Comparison of ENCODE assay signal across 21 cellular contexts in the genomic region with DNA sequence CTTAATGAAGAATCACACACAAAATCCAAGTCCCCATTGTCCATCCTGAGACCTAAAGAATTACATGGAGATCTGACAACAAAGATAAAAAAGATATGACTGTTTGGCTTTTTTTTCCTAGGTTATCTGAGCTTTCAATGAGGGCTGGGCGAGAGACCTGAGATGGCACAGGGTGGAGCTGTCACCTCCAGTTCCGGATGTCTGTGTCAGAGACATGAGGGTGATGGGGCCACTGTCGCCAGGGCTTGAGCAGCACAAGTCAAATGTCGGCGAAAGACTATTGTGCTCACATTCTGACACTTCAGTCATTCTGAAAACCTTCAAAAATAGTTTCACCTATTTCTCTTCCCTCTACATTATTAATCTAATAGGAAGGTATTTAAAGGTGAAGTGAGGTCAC.
DNase-seq lines count a peak whose midpoint lies in the region; ATAC-seq, FAIRE-seq and TF ChIP-seq lines count a peak whose summit lies in the region.
"Had no signal": no experiment of that assay in that cellular context is flagged by ENCODE, and none has a peak within 500 bp of the region (broad histone marks: within the 10 kb centered on the region; RNA-seq: fewer than 3 reads in every experiment).

No MANE protein-coding gene starts in this region.

- H3K36me3 Mint-ChIP-seq in activated CD8-positive, alpha-beta memory T cell treated with anti-CD3 and anti-CD28 coated beads, Interleukin-2, amount 10 ng/mL, durations not matched to agents 7 days and 5 days = peaks cover 42% of the 10 kb centered on the region
- H3K36me3 Mint-ChIP-seq in astrocyte (ENCODE audit: low read depth, unreplicated experiment) (peaks cover 46% of the 10 kb centered on the region), memory B cell (peaks cover 40% of the 10 kb centered on the region)
- peaks cover 97% of the 10 kb centered on the region for H3K36me3 Mint-ChIP-seq in stimulated activated effector memory CD8-positive, alpha-beta T cell treated with anti-CD3 and anti-CD28 coated beads, Interleukin-12 subunit alpha, Interleukin-12 subunit beta, amount 100 ng/mL, for 72 hours

- peaks cover 7% of the 10 kb centered on the region for H3K4me1 Mint-ChIP-seq in activated CD8-positive, alpha-beta memory T cell treated with anti-CD3 and anti-CD28 coated beads, Interleukin-2, amount 10 ng/mL, durations not matched to agents 7 days and 5 days
- H3K4me1 Mint-ChIP-seq in astrocyte (ENCODE audit: low read depth, unreplicated experiment) (peaks cover 21% of the 10 kb centered on the region), memory B cell (no peaks in the 10 kb centered on the region)
- peaks cover 22% of the 10 kb centered on the region for H3K4me1 Mint-ChIP-seq in stimulated activated effector memory CD8-positive, alpha-beta T cell treated with anti-CD3 and anti-CD28 coated beads, Interleukin-12 subunit alpha, Interleukin-12 subunit beta, amount 100 ng/mL, for 72 hours
- H3K4me1 Mint-ChIP-seq: B cell, CD14-positive monocyte, GM23338, H9, IgD-negative memory B cell had no signal

- no peaks in the 10 kb centered on the region for H3K9me2 ChIP-seq in SK-N-SH

- H4K20me1 ChIP-seq in astrocyte (ENCODE audit: insufficient read depth, low read length) = peaks cover 15% of the 10 kb centered on the region
- H4K20me1 ChIP-seq in SK-N-SH (ENCODE audit: insufficient read depth) = no peaks in the 10 kb centered on the region

- POLR2A ChIA-PET in SK-N-SH (lab: Yijun Ruan, JAX) = no interaction called here

- H3K4me1 ChIP-seq in astrocyte (ENCODE audit: insufficient read depth, low read length) (no peaks in the 10 kb centered on the region), SK-N-SH (ENCODE audit: control insufficient read depth in 1 of 2, insufficient read depth in 2 of 2, low read depth in 1 of 2, low read length in 1 of 2) (no peaks in the 10 kb centered on the region)

- H3K9ac ChIP-seq in astrocyte (ENCODE audit: low read length) (no peak overlapping the region), SK-N-SH (no peak overlapping the region)
- H3K9ac ChIP-seq: KMS-11 had no signal

- no peak overlapping the region for H3K4me3 Mint-ChIP-seq in activated CD8-positive, alpha-beta memory T cell treated with anti-CD3 and anti-CD28 coated beads, Interleukin-2, amount 10 ng/mL, durations not matched to agents 7 days and 5 days
- no peak overlapping the region for H3K4me3 Mint-ChIP-seq in astrocyte (ENCODE audit: unreplicated experiment)
- no peak overlapping the region for H3K4me3 Mint-ChIP-seq in memory B cell
- H3K4me3 Mint-ChIP-seq in stimulated activated effector memory CD8-positive, alpha-beta T cell treated with anti-CD3 and anti-CD28 coated beads, Interleukin-12 subunit alpha, Interleukin-12 subunit beta, amount 100 ng/mL, for 72 hours = no peak overlapping the region
- H3K4me3 Mint-ChIP-seq: B cell, CD14-positive monocyte, GM23338, H9, IgD-negative memory B cell had no signal

- H3K9me3 ChIP-seq in astrocyte (ENCODE audit: insufficient read depth, low read depth, low read length) (no peaks in the 10 kb centered on the region), SK-N-SH (no peaks in the 10 kb centered on the region)

- FAIRE-seq in astrocyte (lab: Jason Lieb, UNC) = no peak

- no peak for TF ChIP-seq EP300 in SK-N-SH (IDR thresholded peaks at IDR 0.05; ENCODE audit: borderline replicate concordance in 1 of 2, low read depth in 1 of 2, low read length in 1 of 2)

- TF ChIP-seq CTCF in astrocyte (IDR thresholded peaks at IDR 0.05; ENCODE audit: insufficient read depth, low read depth, low read length) (no peak), SK-N-SH (IDR thresholded peaks at IDR 0.05) (no peak)

- H3K4me2 ChIP-seq in astrocyte (ENCODE audit: low read length) = no peak overlapping the region
- no peak overlapping the region for H3K4me2 ChIP-seq in SK-N-SH
- H3K4me2 ChIP-seq: GM23338, KMS-11 had no signal

- TF ChIP-seq RAD21 in SK-N-SH (IDR thresholded peaks at IDR 0.05; ENCODE audit: low read length) = no peak

- no peaks in the 10 kb centered on the region for H3K27me3 ChIP-seq in astrocyte (ENCODE audit: insufficient read depth, low read length)
- H3K27me3 ChIP-seq in SK-N-SH (ENCODE audit: insufficient read depth) = no peaks in the 10 kb centered on the region

- H2AFZ ChIP-seq in astrocyte (ENCODE audit: low read depth, low read length) (no peak overlapping the region), SK-N-SH (ENCODE audit: low read depth) (no peak overlapping the region)
- H2AFZ ChIP-seq: GM23338 had no signal

- H3K79me2 ChIP-seq in astrocyte (ENCODE audit: insufficient read depth, low read length) = peaks cover 56% of the 10 kb centered on the region
- peaks cover 29% of the 10 kb centered on the region for H3K79me2 ChIP-seq in SK-N-SH (ENCODE audit: insufficient read depth)

- ATAC-seq in activated CD8-positive, alpha-beta memory T cell treated with anti-CD3 and anti-CD28 coated beads, Interleukin-2, amount 10 ng/mL, durations not matched to agents 7 days and 5 days = peak; percentile 58
- ATAC-seq in memory B cell (ENCODE audit: low read depth) (no peak), GM21390 (IDR thresholded peaks at IDR 0.05; ENCODE audit: unreplicated experiment) (no peak)
- peak; percentile 68 for ATAC-seq in stimulated activated effector memory CD8-positive, alpha-beta T cell treated with anti-CD3 and anti-CD28 coated beads, Interleukin-12 subunit alpha, Interleukin-12 subunit beta, amount 100 ng/mL, for 72 hours
- ATAC-seq: GM23338, SK-N-SH treated with all-trans-retinoic acid at 6 μM for 48 hours had no signal

- no peak overlapping the region for H3K27ac ChIP-seq in astrocyte (ENCODE audit: low read depth, low read length)
- H3K27ac ChIP-seq in SK-N-SH (ENCODE audit: low read depth in 2 of 2, low read length in 1 of 2) = no peak overlapping the region; a peak in 1 of 4 replicates
- H3K27ac ChIP-seq: 22Rv1, KMS-11 had no signal

- CTCF ChIA-PET in activated CD8-positive, alpha-beta memory T cell treated with anti-CD3 and anti-CD28 coated beads, Interleukin-2, amount 10 ng/mL, durations not matched to agents 7 days and 5 days (lab: Charles Lee) = no interaction called here
- CTCF ChIA-PET in SK-N-SH (lab: Yijun Ruan, JAX) = interaction anchor here (1.1 kb wide), 1 partner anchor 22 kb away, joined by 6 read pairs; no protein-coding TSS in a partner anchor

- H3F3A ChIP-seq in SK-N-SH (replicated peaks; ENCODE audit: insufficient read depth) = no peaks in the 10 kb centered on the region

- H3K27ac Mint-ChIP-seq in activated CD8-positive, alpha-beta memory T cell treated with anti-CD3 and anti-CD28 coated beads, Interleukin-2, amount 10 ng/mL, durations not matched to agents 7 days and 5 days = peak overlapping the region; percentile 22
- peak overlapping the region; percentile 6 for H3K27ac Mint-ChIP-seq in astrocyte (ENCODE audit: unreplicated experiment)
- peak overlapping the region; percentile 16 for H3K27ac Mint-ChIP-seq in memory B cell
- peak overlapping the region; percentile 54 for H3K27ac Mint-ChIP-seq in stimulated activated effector memory CD8-positive, alpha-beta T cell treated with anti-CD3 and anti-CD28 coated beads, Interleukin-12 subunit alpha, Interleukin-12 subunit beta, amount 100 ng/mL, for 72 hours
- H3K27ac Mint-ChIP-seq: B cell, GM23338, IgD-negative memory B cell had no signal

- WGBS in SK-N-SH (ENCODE audit: low lambda C conversion rate) = 98% methylated on average over 5 of the region's 5 CpGs

- H3K36me3 ChIP-seq in astrocyte (ENCODE audit: insufficient read depth, low read length) (peaks cover 61% of the 10 kb centered on the region), SK-N-SH (replicated peaks in 1 of 2; ENCODE audit: control insufficient read depth in 1 of 2, insufficient read depth in 2 of 2, low read length in 1 of 2) (peaks cover 47 to 68% of the 10 kb centered on the region in 2 experiments)

- H3K4me3 ChIP-seq in astrocyte (ENCODE audit: insufficient read depth, low read depth, low read length) (no peak overlapping the region), SK-N-SH (ENCODE audit: low read depth in 2 of 2, low read length in 1 of 2) (no peak overlapping the region)
- H3K4me3 ChIP-seq: GM23338 had no signal

- no peaks in the 10 kb centered on the region for H3K9me3 Mint-ChIP-seq in activated CD8-positive, alpha-beta memory T cell treated with anti-CD3 and anti-CD28 coated beads, Interleukin-2, amount 10 ng/mL, durations not matched to agents 7 days and 5 days (ENCODE audit: low read depth)
- H3K9me3 Mint-ChIP-seq in astrocyte (ENCODE audit: unreplicated experiment) (no peaks in the 10 kb centered on the region), memory B cell (no peaks in the 10 kb centered on the region)
- no peaks in the 10 kb centered on the region for H3K9me3 Mint-ChIP-seq in stimulated activated effector memory CD8-positive, alpha-beta T cell treated with anti-CD3 and anti-CD28 coated beads, Interleukin-12 subunit alpha, Interleukin-12 subunit beta, amount 100 ng/mL, for 72 hours
- H3K9me3 Mint-ChIP-seq: CD14-positive monocyte, GM23338, H9, IgD-negative memory B cell had no signal

- H3K27me3 Mint-ChIP-seq in activated CD8-positive, alpha-beta memory T cell treated with anti-CD3 and anti-CD28 coated beads, Interleukin-2, amount 10 ng/mL, durations not matched to agents 7 days and 5 days = no peaks in the 10 kb centered on the region
- no peaks in the 10 kb centered on the region for H3K27me3 Mint-ChIP-seq in astrocyte (ENCODE audit: low read depth, unreplicated experiment)
- H3K27me3 Mint-ChIP-seq in memory B cell = no peaks in the 10 kb centered on the region
- H3K27me3 Mint-ChIP-seq: B cell, IgD-negative memory B cell had no signal

- DNase-seq in activated CD8-positive, alpha-beta memory T cell treated with anti-CD3 and anti-CD28 coated beads, Interleukin-2, amount 10 ng/mL, durations not matched to agents 7 days and 5 days = no peak
- DNase-seq in activated CD8-positive, alpha-beta memory T cell treated with anti-CD3 and anti-CD28 coated beads, Interleukin-2, amount 50 U/mL, for 48 hours = no peak
- DNase-seq in astrocyte (ENCODE audit: low read depth) (no peak), memory B cell (ENCODE audit: low spot score in 2 of 2) (no peak), SK-N-SH (no peak), NCI-H2029 treated with DMSO at 0.1 percent for 48 hours (lab: John Stamatoyannopoulos, UW) (no peak)
- no peak for DNase-seq in stimulated activated effector memory CD8-positive, alpha-beta T cell treated with anti-CD3 and anti-CD28 coated beads, Interleukin-12 subunit alpha, Interleukin-12 subunit beta, amount 100 ng/mL, for 72 hours (ENCODE audit: low spot score in 2 of 2)
- DNase-seq: DMS53, H9, MM.1S, NCI-H2029, NCI-H510A, NCI-H69 had no signal

TF ChIP-seq in SK-N-SH, 30 proteins besides CTCF, POLR2A, EP300 and RAD21 (continues in another document):
- no peak for TF ChIP-seq TAF1 (IDR thresholded peaks at IDR 0.05; ENCODE audit: borderline replicate concordance, low read depth, low read length)
- TF ChIP-seq YY1 (IDR thresholded peaks at IDR 0.05; ENCODE audit: low read depth) = no peak
- TF ChIP-seq SMC3 (IDR thresholded peaks at IDR 0.05; ENCODE audit: low read depth, low read length) = no peak
- no peak for TF ChIP-seq RFX5 (IDR thresholded peaks at IDR 0.05; ENCODE audit: low read length)
- TF ChIP-seq EZH2phosphoT487 (IDR thresholded peaks at IDR 0.05; ENCODE audit: borderline replicate concordance, low read depth) = no peak
- TF ChIP-seq GATA2 (CRISPR knock-in tag; IDR thresholded peaks at IDR 0.05) = no peak

Comparison
In these comparisons a context has a peak if more than half of its experiments do, and no peak if none do; other contexts are left out.
1. ATAC-seq: peak in activated CD8-positive, alpha-beta memory T cell treated with anti-CD3 and anti-CD28 coated beads, Interleukin-2, amount 10 ng/mL, durations not matched to agents 7 days and 5 days (single experiment) and stimulated activated effector memory CD8-positive, alpha-beta T cell treated with anti-CD3 and anti-CD28 coated beads, Interleukin-12 subunit alpha, Interleukin-12 subunit beta, amount 100 ng/mL, for 72 hours (single experiment); none in memory B cell (single experiment) and GM21390 (single experiment).
2. Peak in every context shown above with its lines, with median percentiles within 50 percentile points of each other: H3K27ac Mint-ChIP-seq.